ENCODE assay signal across 27 cellular contexts in the genomic region with DNA sequence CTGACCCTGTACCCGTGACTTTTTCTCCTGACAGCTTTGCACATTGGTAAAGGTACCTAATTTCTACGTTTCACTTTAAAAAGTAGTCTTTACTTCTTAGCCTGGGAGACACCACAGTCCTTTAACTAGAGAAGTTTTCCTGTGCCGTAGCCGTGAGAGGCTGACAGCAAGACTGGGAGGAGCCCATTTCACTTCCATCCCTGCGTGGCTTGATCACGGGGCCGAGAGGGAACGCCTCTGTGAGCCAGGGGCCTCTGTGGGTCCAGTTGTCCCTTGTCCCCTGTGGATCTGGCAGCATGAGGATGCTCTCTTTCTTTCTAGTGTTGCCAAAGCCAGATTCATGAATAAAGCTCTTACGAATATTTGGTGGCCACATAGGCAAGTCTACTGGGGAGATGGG. TPM values are rescaled to one million over a fixed set of nuclear protein-coding genes. Genes with fewer than 3 reads are reported as not detected.
DNase-seq lines count a peak whose midpoint lies in the region; ATAC-seq, FAIRE-seq and TF ChIP-seq lines count a peak whose summit lies in the region.
"Had no signal": no experiment of that assay in that cellular context is flagged by ENCODE, and none has a peak within 500 bp of the region (broad histone marks: within the 10 kb centered on the region; RNA-seq: fewer than 3 reads in every experiment).

No MANE protein-coding gene starts in this region.

- H3K27ac ChIP-seq in esophagus muscularis mucosa (replicated peaks in 1 of 4) (peak overlapping the region in 3 of 4 donors; percentile 3 to 46 (median 44)), neural progenitor cell (no peak overlapping the region)
- H3K27ac ChIP-seq: BLaER1 had no signal

- 88% methylated on average over 9 of the region's 9 CpGs for WGBS in esophagus muscularis mucosa

- H3K36me3 ChIP-seq in esophagus muscularis mucosa, result no peaks in the 10 kb centered on the region
- no peaks in the 10 kb centered on the region for H3K36me3 ChIP-seq in neural progenitor cell
- H3K36me3 ChIP-seq: BE2C, BLaER1 had no signal

- no peak for TF ChIP-seq POLR2A in esophagus muscularis mucosa (IDR thresholded peaks at IDR 0.05; ENCODE audit: low read depth)

- H3K4me1 ChIP-seq in esophagus muscularis mucosa (peaks cover 0 to 41% (median 20%) of the 10 kb centered on the region in 4 donors), neural progenitor cell (peaks cover 9% of the 10 kb centered on the region)
- H3K4me1 ChIP-seq: BE2C had no signal

- H3K4me3 Mint-ChIP-seq in neural progenitor cell, result no peak overlapping the region
- H3K4me3 Mint-ChIP-seq: CD14-positive monocyte; CD4-positive, alpha-beta memory T cell; CD4-positive, CD25-positive, alpha-beta regulatory T cell; CD8-positive, alpha-beta memory T cell had no signal

- DNase-seq in esophagus muscularis mucosa (ENCODE audit: extremely low spot score) (no peak), neural progenitor cell (ENCODE audit: low spot score) (no peak), GM19239 (ENCODE audit: insufficient read length, low spot score) (no peak)
- DNase-seq: 8988T; ACHN; BE2C; C1 segment of cervical spinal cord; CD4-positive, alpha-beta memory T cell; CD4-positive, CD25-positive, alpha-beta regulatory T cell; CD8-positive, alpha-beta memory T cell; COR-L47; DMS 273 treated with DMSO at 0.1 percent for 48 hours; DMS153; DMS53; DMS79; DND-41; EL; GDM1 had no signal

- no peaks in the 10 kb centered on the region for H4K20me1 ChIP-seq in neural progenitor cell (ENCODE audit: low read depth)
- H4K20me1 ChIP-seq: BLaER1 had no signal

- H3K9me3 Mint-ChIP-seq in neural progenitor cell, result peaks cover 3% of the 10 kb centered on the region

- H3F3A ChIP-seq in neural progenitor cell (ENCODE audit: low read depth), result peaks cover 5% of the 10 kb centered on the region

- H3K27ac Mint-ChIP-seq in neural progenitor cell, result no peak overlapping the region
- H3K27ac Mint-ChIP-seq: CD4-positive, alpha-beta memory T cell; CD4-positive, CD25-positive, alpha-beta regulatory T cell; CD8-positive, alpha-beta memory T cell had no signal

- H3K9ac ChIP-seq in neural progenitor cell, result no peak overlapping the region
- H3K9ac ChIP-seq: BLaER1 had no signal

- H3K79me2 ChIP-seq in neural progenitor cell (ENCODE audit: low read depth), result no peaks in the 10 kb centered on the region

- no peak overlapping the region for H3K4me2 ChIP-seq in neural progenitor cell
- H3K4me2 ChIP-seq: BLaER1 had no signal

- H3K4me3 ChIP-seq in esophagus muscularis mucosa (no peak overlapping the region), neural progenitor cell (no peak overlapping the region)
- H3K4me3 ChIP-seq: BLaER1, GM12878 had no signal

- no peaks in the 10 kb centered on the region for H3K27me3 ChIP-seq in esophagus muscularis mucosa
- H3K27me3 ChIP-seq in neural progenitor cell, result no peaks in the 10 kb centered on the region
- H3K27me3 ChIP-seq: BE2C, BLaER1 had no signal

- FAIRE-seq in GM19239 (lab: Jason Lieb, UNC), result no peak
- FAIRE-seq: A204.1, GM12878, GM12892 had no signal

- peaks cover 2% of the 10 kb centered on the region for H3K27me3 Mint-ChIP-seq in neural progenitor cell (ENCODE audit: insufficient read depth, low read depth)
- H3K27me3 Mint-ChIP-seq: CD4-positive, alpha-beta memory T cell; CD4-positive, CD25-positive, alpha-beta regulatory T cell; CD8-positive, alpha-beta memory T cell had no signal

- peak overlapping the region; percentile 26 for H2AFZ ChIP-seq in neural progenitor cell (replicated peaks)

- intact Hi-C loops in esophagus muscularis mucosa (cut with DNase I), result no loop called here

- no peak for TF ChIP-seq CTCF in esophagus muscularis mucosa (IDR thresholded peaks at IDR 0.05)
- no peak for TF ChIP-seq CTCF in neural progenitor cell (IDR thresholded peaks at IDR 0.05)

- no peaks in the 10 kb centered on the region for H3K36me3 Mint-ChIP-seq in neural progenitor cell
- H3K36me3 Mint-ChIP-seq: CD14-positive monocyte; CD4-positive, alpha-beta memory T cell; CD4-positive, CD25-positive, alpha-beta regulatory T cell; CD8-positive, alpha-beta memory T cell had no signal

- no peak for TF ChIP-seq EP300 in esophagus muscularis mucosa (IDR thresholded peaks at IDR 0.05)

- H3K4me1 Mint-ChIP-seq in neural progenitor cell, result peaks cover 20% of the 10 kb centered on the region
- H3K4me1 Mint-ChIP-seq: CD14-positive monocyte; CD4-positive, alpha-beta memory T cell; CD4-positive, CD25-positive, alpha-beta regulatory T cell; CD8-positive, alpha-beta memory T cell had no signal

- no peak for ATAC-seq in GM18498 (IDR thresholded peaks at IDR 0.05; ENCODE audit: unreplicated experiment)
- ATAC-seq in HG03139 (IDR thresholded peaks at IDR 0.05; ENCODE audit: unreplicated experiment), result no peak
- ATAC-seq: GM12878 had no signal

- no peaks in the 10 kb centered on the region for H3K9me3 ChIP-seq in esophagus muscularis mucosa
- no peaks in the 10 kb centered on the region for H3K9me3 ChIP-seq in neural progenitor cell (ENCODE audit: low read depth)
- H3K9me3 ChIP-seq: BE2C, BLaER1 had no signal

RNA-seq across cellular contexts. Expression of a gene that starts 21.6 kb away (rescaled TPM):
- 100 to 1,000 TPM in 3 of 4 donors, 10 to 100 TPM in 1; 82.0 to 172 (median 125) TPM for total RNA-seq in esophagus muscularis mucosa
- total RNA-seq in neural progenitor cell (ENCODE audit: low replicate concordance), result 0.81 TPM in 1 of 2 replicates, not detected in the other
- total RNA-seq: A673; CD4-positive, alpha-beta memory T cell; CD4-positive, CD25-positive, alpha-beta regulatory T cell; CD8-positive, alpha-beta memory T cell; Daoy; GM12878 had no signal

Comparison
In these comparisons a context has a peak if more than half of its experiments do, and no peak if none do; other contexts are left out.
1. RNA of a gene that starts 21.6 kb away (total RNA-seq): 82.0 to 172 TPM in esophagus muscularis mucosa; 0.81 TPM in neural progenitor cell; every median in the first group is over 10 times any median in the second.